27 cellular contexts compared by ENCODE assay signal in genomic region chr20:45463113-45463512, GRCh38. TPM values are rescaled to one million over a fixed set of nuclear protein-coding genes. Genes with fewer than 3 reads are reported as not detected.
"Had no signal": no experiment of that assay in that cellular context is flagged by ENCODE, and none has a peak within 500 bp of the region (broad histone marks: within the 10 kb centered on the region; RNA-seq: fewer than 3 reads in every experiment).

No MANE protein-coding gene starts in this region.

- H3K36me3 Mint-ChIP-seq: natural killer cell treated with Interleukin-12 subunit alpha and Interleukin-12 subunit beta and Interleukin-15 and Interleukin-18, amount 100 ng/mL, for 72 hours; neural progenitor cell had no signal

- FAIRE-seq: frontal cortex had no signal

- H3K27ac Mint-ChIP-seq: natural killer cell treated with Interleukin-12 subunit alpha and Interleukin-12 subunit beta and Interleukin-15 and Interleukin-18, amount 100 ng/mL, for 72 hours; neural progenitor cell had no signal

- ATAC-seq: heart left ventricle; left lobe of liver; mucosa of descending colon; natural killer cell treated with Interleukin-12 subunit alpha and Interleukin-12 subunit beta and Interleukin-15 and Interleukin-18, amount 100 ng/mL, for 72 hours had no signal

- H3K4me1 Mint-ChIP-seq: neural progenitor cell had no signal

- DNase-seq: colonic mucosa; dermis blood vessel endothelial cell; heart left ventricle; hypothalamus; islet precursor cell; mammary epithelial cell; mucosa of descending colon; nucleus accumbens; ovary; sigmoid colon; stimulated activated CD4-positive, alpha-beta T cell treated with anti-CD3 and anti-CD28 coated beads, Interleukin-12 subunit alpha, Interleukin-12 subunit beta, amount 100 ng/mL, for 4 hours; stimulated activated CD4-positive, alpha-beta T cell treated with anti-CD3 and anti-CD28 coated beads, Interleukin-2, amount 100 ng/mL, for 48 hours; stimulated activated naive CD4-positive, alpha-beta T cell treated with Interleukin-2 at 50 U/mL for 16 hours; trophoblast cell had no signal

- H3K4me1 ChIP-seq: colonic mucosa, heart left ventricle, neural progenitor cell, right atrium auricular region had no signal

- H3K27me3 ChIP-seq: colonic mucosa, ovary, right atrium auricular region, sigmoid colon had no signal

- H3K4me3 ChIP-seq: colonic mucosa, heart left ventricle, mucosa of descending colon, neural progenitor cell, ovary, right atrium auricular region, sigmoid colon, skin epidermis had no signal

- H3K9me3 Mint-ChIP-seq: natural killer cell treated with Interleukin-12 subunit alpha and Interleukin-12 subunit beta and Interleukin-15 and Interleukin-18, amount 100 ng/mL, for 72 hours; neural progenitor cell had no signal

- H3K36me3 ChIP-seq: colonic mucosa, heart left ventricle, neural progenitor cell, ovary, right atrium auricular region, sigmoid colon had no signal

- H3K4me2 ChIP-seq: neural progenitor cell had no signal

- H3K9ac ChIP-seq: neural progenitor cell had no signal

- H3K27ac ChIP-seq: colonic mucosa, heart left ventricle, neural progenitor cell, ovary, right atrium auricular region, sigmoid colon, skin epidermis had no signal

- H3K4me3 Mint-ChIP-seq: natural killer cell treated with Interleukin-12 subunit alpha and Interleukin-12 subunit beta and Interleukin-15 and Interleukin-18, amount 100 ng/mL, for 72 hours; neural progenitor cell had no signal

RNA-seq across cellular contexts. Expression of gene WFDC2, which starts 6.4 kb away (rescaled TPM):
- total RNA-seq: dermis blood vessel endothelial cell; fibroblast of lung; glomerular endothelial cell; natural killer cell treated with Interleukin-12 subunit alpha and Interleukin-12 subunit beta and Interleukin-15 and Interleukin-18, amount 100 ng/mL, for 72 hours; urinary bladder had no signal
- polyA plus RNA-seq: fibroblast of lung had no signal

RNA-seq across cellular contexts. Expression of gene SPINT3, which starts 52.3 kb away (rescaled TPM):
- total RNA-seq: colonic mucosa; dermis blood vessel endothelial cell; fibroblast of lung; frontal cortex; glomerular endothelial cell; heart left ventricle; left lobe of liver; lower leg skin; mammary epithelial cell; mucosa of descending colon; natural killer cell treated with Interleukin-12 subunit alpha and Interleukin-12 subunit beta and Interleukin-15 and Interleukin-18, amount 100 ng/mL, for 72 hours; ovary; posterior vena cava; right atrium auricular region; sigmoid colon; urinary bladder had no signal
- polyA plus RNA-seq: esophagus, fibroblast of lung, heart left ventricle, mammary epithelial cell, ovary, sigmoid colon, thymus, urinary bladder had no signal
